Comparison of ENCODE assay signal across 2 cellular contexts in the genomic region with DNA sequence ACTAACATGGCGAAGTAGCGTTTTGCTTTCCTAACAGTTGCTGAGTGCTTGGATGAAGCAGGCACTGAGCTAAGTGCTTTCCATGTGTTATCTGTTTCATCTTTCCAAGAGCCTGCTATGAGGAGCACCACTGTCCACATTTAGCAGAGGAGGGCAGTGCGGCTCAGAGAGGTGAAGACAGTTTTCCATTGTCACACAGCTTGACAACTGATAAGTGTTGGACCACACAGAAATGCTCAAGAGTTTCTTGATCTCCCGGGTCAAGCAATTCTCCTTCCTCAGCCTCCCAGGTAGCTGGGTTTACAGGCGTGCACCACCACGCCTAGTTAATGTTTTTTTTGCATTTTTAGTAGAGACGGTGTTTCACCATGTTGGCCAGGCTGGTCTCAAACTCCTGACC.
TF ChIP-seq lines count a peak whose summit lies in the region.

No MANE protein-coding gene starts in this region.

TF ChIP-seq in HepG2, 621 proteins besides CTCF, POLR2A, EP300 and RAD21 (continues in another document):
- peak; percentile 95 for TF ChIP-seq ZNF768 (CRISPR knock-in tag; IDR thresholded peaks at IDR 0.05)
- TF ChIP-seq, protein P1, sequence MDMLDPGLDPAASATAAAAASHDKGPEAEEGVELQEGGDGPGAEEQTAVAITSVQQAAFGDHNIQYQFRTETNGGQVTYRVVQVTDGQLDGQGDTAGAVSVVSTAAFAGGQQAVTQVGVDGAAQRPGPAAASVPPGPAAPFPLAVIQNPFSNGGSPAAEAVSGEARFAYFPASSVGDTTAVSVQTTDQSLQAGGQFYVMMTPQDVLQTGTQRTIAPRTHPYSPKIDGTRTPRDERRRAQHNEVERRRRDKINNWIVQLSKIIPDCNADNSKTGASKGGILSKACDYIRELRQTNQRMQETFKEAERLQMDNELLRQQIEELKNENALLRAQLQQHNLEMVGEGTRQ (IDR thresholded peaks at IDR 0.05; ENCODE audit: low read depth, low read length), result no peak
- TF ChIP-seq, protein P1 (CRISPR knock-in tag; IDR thresholded peaks at IDR 0.05; ENCODE audit: borderline replicate concordance), result no peak
- TF ChIP-seq ETS1 (CRISPR knock-in tag; IDR thresholded peaks at IDR 0.05), result no peak
- TF ChIP-seq ZNF567 (CRISPR knock-in tag; IDR thresholded peaks at IDR 0.05; ENCODE audit: borderline replicate concordance), result no peak
- no peak for TF ChIP-seq ZNF543 (CRISPR knock-in tag; IDR thresholded peaks at IDR 0.05)
- 0 out of 2 replicates have a peak, but pooled peaks have one; percentile 25 for TF ChIP-seq RCOR2 (CRISPR knock-in tag; IDR thresholded peaks at IDR 0.05)
- TF ChIP-seq MEIS2 (CRISPR knock-in tag; IDR thresholded peaks at IDR 0.05), result no peak
- no peak for TF ChIP-seq HMG20B (CRISPR knock-in tag; conservative IDR thresholded peaks at IDR 0.05)
- TF ChIP-seq, protein P2, sequence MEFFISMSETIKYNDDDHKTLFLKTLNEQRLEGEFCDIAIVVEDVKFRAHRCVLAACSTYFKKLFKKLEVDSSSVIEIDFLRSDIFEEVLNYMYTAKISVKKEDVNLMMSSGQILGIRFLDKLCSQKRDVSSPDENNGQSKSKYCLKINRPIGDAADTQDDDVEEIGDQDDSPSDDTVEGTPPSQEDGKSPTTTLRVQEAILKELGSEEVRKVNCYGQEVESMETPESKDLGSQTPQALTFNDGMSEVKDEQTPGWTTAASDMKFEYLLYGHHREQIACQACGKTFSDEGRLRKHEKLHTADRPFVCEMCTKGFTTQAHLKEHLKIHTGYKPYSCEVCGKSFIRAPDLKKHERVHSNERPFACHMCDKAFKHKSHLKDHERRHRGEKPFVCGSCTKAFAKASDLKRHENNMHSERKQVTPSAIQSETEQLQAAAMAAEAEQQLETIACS (CRISPR knock-in tag; IDR thresholded peaks at IDR 0.05), result no peak
- no peak for TF ChIP-seq ZNF788 (CRISPR knock-in tag; IDR thresholded peaks at IDR 0.05; ENCODE audit: borderline replicate concordance)
- TF ChIP-seq ZNF10 (CRISPR knock-in tag; IDR thresholded peaks at IDR 0.05; ENCODE audit: borderline replicate concordance, low read depth), result no peak
- TF ChIP-seq ZMYM3 (CRISPR knock-in tag; IDR thresholded peaks at IDR 0.05), result peak; percentile 62; the same call in 1 of the 2 replicates
- TF ChIP-seq ZNF460 (CRISPR knock-in tag; IDR thresholded peaks at IDR 0.05; ENCODE audit: borderline replicate concordance), result peak; percentile 72
- TF ChIP-seq, protein P3, sequence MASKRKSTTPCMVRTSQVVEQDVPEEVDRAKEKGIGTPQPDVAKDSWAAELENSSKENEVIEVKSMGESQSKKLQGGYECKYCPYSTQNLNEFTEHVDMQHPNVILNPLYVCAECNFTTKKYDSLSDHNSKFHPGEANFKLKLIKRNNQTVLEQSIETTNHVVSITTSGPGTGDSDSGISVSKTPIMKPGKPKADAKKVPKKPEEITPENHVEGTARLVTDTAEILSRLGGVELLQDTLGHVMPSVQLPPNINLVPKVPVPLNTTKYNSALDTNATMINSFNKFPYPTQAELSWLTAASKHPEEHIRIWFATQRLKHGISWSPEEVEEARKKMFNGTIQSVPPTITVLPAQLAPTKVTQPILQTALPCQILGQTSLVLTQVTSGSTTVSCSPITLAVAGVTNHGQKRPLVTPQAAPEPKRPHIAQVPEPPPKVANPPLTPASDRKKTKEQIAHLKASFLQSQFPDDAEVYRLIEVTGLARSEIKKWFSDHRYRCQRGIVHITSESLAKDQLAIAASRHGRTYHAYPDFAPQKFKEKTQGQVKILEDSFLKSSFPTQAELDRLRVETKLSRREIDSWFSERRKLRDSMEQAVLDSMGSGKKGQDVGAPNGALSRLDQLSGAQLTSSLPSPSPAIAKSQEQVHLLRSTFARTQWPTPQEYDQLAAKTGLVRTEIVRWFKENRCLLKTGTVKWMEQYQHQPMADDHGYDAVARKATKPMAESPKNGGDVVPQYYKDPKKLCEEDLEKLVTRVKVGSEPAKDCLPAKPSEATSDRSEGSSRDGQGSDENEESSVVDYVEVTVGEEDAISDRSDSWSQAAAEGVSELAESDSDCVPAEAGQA (IDR thresholded peaks at IDR 0.05; ENCODE audit: low read depth), result no peak
- TF ChIP-seq, protein P3 (CRISPR knock-in tag; IDR thresholded peaks at IDR 0.05; ENCODE audit: borderline replicate concordance), result no peak
- no peak for TF ChIP-seq PITX1 (CRISPR knock-in tag; IDR thresholded peaks at IDR 0.05)
- TF ChIP-seq MEF2D (CRISPR knock-in tag; IDR thresholded peaks at IDR 0.05), result no peak

TF ChIP-seq in H1, 55 proteins besides CTCF, POLR2A, EP300 and RAD21:
- no peak for TF ChIP-seq KDM4A (IDR thresholded peaks at IDR 0.05; ENCODE audit: low read depth, low read length, severe bottlenecking)
- no peak for TF ChIP-seq CREB1 (IDR thresholded peaks at IDR 0.05)
- TF ChIP-seq CHD2 (IDR thresholded peaks at IDR 0.05; ENCODE audit: low read length), result no peak
- TF ChIP-seq KDM1A (IDR thresholded peaks at IDR 0.05; ENCODE audit: borderline replicate concordance, low read length), result peak; percentile 72; the same call in 1 of the 2 replicates
